ENCODE assay signal across 8 cellular contexts in genomic region chr20:17570347-17571152, GRCh38. TPM values are rescaled to one million over a fixed set of nuclear protein-coding genes. Genes with fewer than 3 reads are reported as not detected.
DNase-seq lines count a peak whose midpoint lies in the region; ATAC-seq and TF ChIP-seq lines count a peak whose summit lies in the region.

No MANE protein-coding gene starts in this region.

- intact Hi-C loops in PC-9 (cut with micrococcal nuclease; ENCODE audit: unreplicated experiment) (no loop called here), ascending aorta (cut with DNase I) (loop anchor here (2.0 kb wide), 2 partner anchors 18 to 42 kb away; no protein-coding TSS in a partner anchor)

- peak; percentile 34 for ATAC-seq in GM19452 (IDR thresholded peaks at IDR 0.05; ENCODE audit: unreplicated experiment)
- peak; percentile 37 for ATAC-seq in HG03460 (IDR thresholded peaks at IDR 0.05; ENCODE audit: unreplicated experiment)

- H3K23ac ChIP-seq in trophoblast cell (ENCODE audit: low read length) = no peak overlapping the region

- H3F3A ChIP-seq in PC-9 (ENCODE audit: insufficient read depth, low read depth) = peaks cover 24% of the 10 kb centered on the region; the same call in 1 of the 2 replicates

- DNase-seq in DMS153 (lab: John Stamatoyannopoulos, UW) (peak; percentile 18), PC-9 (peak; percentile 49 to 53), ascending aorta (ENCODE audit: low spot score in 2 of 2) (peak in 1 of 2 donors; percentile 78), right atrium auricular region (ENCODE audit: low spot score) (no peak), trophoblast cell (peak; percentile 40 to 64), NCI-H2107 (lab: John Stamatoyannopoulos, UW) (no peak)

- H3K79me1 ChIP-seq in trophoblast cell (ENCODE audit: low read length) = peaks cover 25% of the 10 kb centered on the region

- peak overlapping the region; percentile 100 for H2BK5ac ChIP-seq in trophoblast cell (ENCODE audit: low read depth, low read length, poor library complexity)

- CTCF ChIA-PET in PC-9 (lab: Charles Lee) = interaction anchor here (0.5 to 1.5 kb wide), 3 partner anchors 13 to 401 kb away, joined by 3 to 4 read pairs (median 4); no protein-coding TSS in a partner anchor

- peaks cover 46% of the 10 kb centered on the region for H3K4me1 ChIP-seq in PC-9 (replicated peaks; ENCODE audit: insufficient read depth)
- H3K4me1 ChIP-seq in ascending aorta = peaks cover 7 to 34% of the 10 kb centered on the region in 2 donors
- peaks cover 0 to 55% of the 10 kb centered on the region in 2 donors for H3K4me1 ChIP-seq in right atrium auricular region
- H3K4me1 ChIP-seq in trophoblast cell (ENCODE audit: control insufficient read depth in 1 of 2, insufficient read depth in 2 of 2, low read length in 2 of 2) = peaks cover 7 to 13% of the 10 kb centered on the region in 2 experiments

- H3K27ac ChIP-seq in PC-9 (peak overlapping the region; percentile 84), ascending aorta (peak overlapping the region; percentile 98 to 100), right atrium auricular region (peak overlapping the region; percentile 99), trophoblast cell (ENCODE audit: low read depth, low read length) (peak overlapping the region; percentile 100)

- H3K4me2 ChIP-seq in PC-9 = peak overlapping the region; percentile 90
- H3K4me2 ChIP-seq in trophoblast cell (ENCODE audit: low read length) = peak overlapping the region; percentile 80

- peaks cover 76% of the 10 kb centered on the region for H3K79me2 ChIP-seq in PC-9 (ENCODE audit: low read depth)
- peaks cover 29% of the 10 kb centered on the region for H3K79me2 ChIP-seq in trophoblast cell (ENCODE audit: control insufficient read depth, insufficient read depth, low read length, poor library complexity)

- peak overlapping the region; percentile 100 for H3K4ac ChIP-seq in trophoblast cell (ENCODE audit: low read depth, low read length)

- peak overlapping the region; percentile 100 for H3K18ac ChIP-seq in trophoblast cell (ENCODE audit: low read length)

- H2AFZ ChIP-seq in PC-9 = peak overlapping the region; percentile 65
- peak overlapping the region; percentile 99 for H2AFZ ChIP-seq in trophoblast cell (ENCODE audit: insufficient read depth, low read length, poor library complexity)

- H3K9me3 ChIP-seq in PC-9 (ENCODE audit: insufficient read depth, low read depth) = no peaks in the 10 kb centered on the region
- H3K9me3 ChIP-seq in ascending aorta = no peaks in the 10 kb centered on the region
- H3K9me3 ChIP-seq in right atrium auricular region = no peaks in the 10 kb centered on the region
- no peaks in the 10 kb centered on the region for H3K9me3 ChIP-seq in trophoblast cell (ENCODE audit: insufficient read depth, low read depth, low read length)

- POLR2A ChIA-PET in PC-9 (lab: Charles Lee; ENCODE audit: unreplicated experiment) = interaction anchor here (0.5 to 1.8 kb wide), 16 partner anchors 12 to 724 kb away, joined by 3 to 78 read pairs (median 7); partner anchors contain the start of gene RRBP1

- BruUV-seq in PC-9 (replicated peaks; lab: Mats Ljungman, UMichigan) = TSS peak; percentile 23

- H3K36me3 ChIP-seq in PC-9 (ENCODE audit: low read depth) (peaks cover 13% of the 10 kb centered on the region; the same call in 1 of the 2 replicates), ascending aorta (peaks cover 3 to 11% of the 10 kb centered on the region in 2 donors), right atrium auricular region (peaks cover 3% of the 10 kb centered on the region), trophoblast cell (ENCODE audit: control insufficient read depth in 1 of 2, insufficient read depth in 2 of 2, low read length in 2 of 2) (peaks cover 3 to 7% of the 10 kb centered on the region in 2 experiments)

- no peak for TF ChIP-seq CTCF in PC-9 (conservative IDR thresholded peaks at IDR 0.05)
- TF ChIP-seq CTCF in ascending aorta (IDR thresholded peaks at IDR 0.05) = peak in 1 of 3 experiments; percentile 13
- TF ChIP-seq CTCF in right atrium auricular region (IDR thresholded peaks at IDR 0.05) = no peak

- peak overlapping the region; percentile 99 for H4K8ac ChIP-seq in trophoblast cell (ENCODE audit: low read depth, low read length)

- peak overlapping the region; percentile 100 for H2BK120ac ChIP-seq in trophoblast cell (ENCODE audit: insufficient read depth, low read length, poor library complexity)

- peaks cover 45% of the 10 kb centered on the region for H4K20me1 ChIP-seq in PC-9 (ENCODE audit: insufficient read depth)

- peak overlapping the region; percentile 79 for H4K12ac ChIP-seq in trophoblast cell (ENCODE audit: low read depth, low read length)

- peak overlapping the region; percentile 100 for H4K91ac ChIP-seq in trophoblast cell (ENCODE audit: low read depth, low read length)

- no CpG with 5 or more reads among the region's 43 CpGs for WGBS in trophoblast cell (ENCODE audit: extremely low coverage, insufficient coverage, insufficient read length)

- peak overlapping the region; percentile 95 for H3K4me3 ChIP-seq in PC-9
- peak overlapping the region; percentile 93 to 99 for H3K4me3 ChIP-seq in ascending aorta
- peak overlapping the region; percentile 87 to 97 for H3K4me3 ChIP-seq in right atrium auricular region
- H3K4me3 ChIP-seq in trophoblast cell (ENCODE audit: low read depth, low read length) = peak overlapping the region; percentile 99

- H3K9me2 ChIP-seq in PC-9 (ENCODE audit: insufficient read depth) = no peaks in the 10 kb centered on the region

- H3K27me3 ChIP-seq in PC-9 (ENCODE audit: insufficient read depth, low read depth) (no peaks in the 10 kb centered on the region), ascending aorta (no peaks in the 10 kb centered on the region), right atrium auricular region (no peaks in the 10 kb centered on the region), trophoblast cell (ENCODE audit: insufficient read depth, low read length) (no peaks in the 10 kb centered on the region)

- H2AK5ac ChIP-seq in trophoblast cell (ENCODE audit: low read length) = peak overlapping the region; percentile 100

- peak overlapping the region; percentile 95 for H2BK12ac ChIP-seq in trophoblast cell (ENCODE audit: low read length)

- H3K14ac ChIP-seq in trophoblast cell (ENCODE audit: low read length) = peak overlapping the region; percentile 100

- H3K9ac ChIP-seq in trophoblast cell (ENCODE audit: low read length) = peak overlapping the region; percentile 96

RNA-seq across cellular contexts. Expression of gene DSTN, which starts 0.7 kb away (rescaled TPM):
- 296 and 366 TPM in 2 replicates for total RNA-seq in PC-9 (2021)
- total RNA-seq in ascending aorta = 452 TPM
- 100 to 1,000 TPM; 585 to 760 TPM for total RNA-seq in right atrium auricular region
- 565 and 566 TPM in 2 replicates for polyA plus RNA-seq in trophoblast cell (2013)

RNA-seq across cellular contexts. Expression of gene BFSP1, which starts 39.4 kb away (rescaled TPM):
- 10.4 and 13.8 TPM in 2 replicates for total RNA-seq in PC-9 (2021)
- not detected for total RNA-seq in ascending aorta
- total RNA-seq in right atrium auricular region = 1 to 10 TPM in 1 of 2 donors, under 1 TPM in 1; 0.51 to 1.3 TPM
- polyA plus RNA-seq in trophoblast cell (2013) = 2.2 and 2.7 TPM in 2 replicates

Comparison
In these comparisons a context has a peak if more than half of its experiments do, and no peak if none do; other contexts are left out.
1. DNase-seq: peak in DMS153 (single experiment), PC-9 (2 of 2) and trophoblast cell (2 of 2); none in right atrium auricular region (single experiment) and NCI-H2107 (single experiment).
2. Peak in every context shown above with its lines, with median percentiles within 50 percentile points of each other: H3K27ac ChIP-seq and H3K4me3 ChIP-seq.